1 cellular context compared by ENCODE assay signal in genomic region chr16:86563489-86564345, GRCh38.
A peak's percentile ranks its signal among the peaks of the same experiment; 100 is the strongest.
TF ChIP-seq lines count a peak whose summit lies in the region.

No MANE protein-coding gene starts in this region.

TF ChIP-seq in H1, 55 proteins besides CTCF, POLR2A, EP300 and RAD21:
- TF ChIP-seq ATF3 (IDR thresholded peaks at IDR 0.05; ENCODE audit: insufficient read depth, low read depth, low read length) (no peak), JUND (IDR thresholded peaks at IDR 0.05; ENCODE audit: low read length) (no peak; the same call in 1 of the 2 replicates), SIRT6 (IDR thresholded peaks at IDR 0.05; ENCODE audit: low read length) (no peak), CBX5 (IDR thresholded peaks at IDR 0.05; ENCODE audit: low read depth, low read length) (no peak), JUN (IDR thresholded peaks at IDR 0.05; ENCODE audit: low read depth, low read length) (no peak), HDAC2 (IDR thresholded peaks at IDR 0.05; ENCODE audit: borderline replicate concordance in 1 of 2, low read depth in 2 of 2, low read length in 2 of 2) (no peak), EZH2 (IDR thresholded peaks at IDR 0.05; ENCODE audit: low read depth, low read length, severe bottlenecking) (no peak), MAFK (IDR thresholded peaks at IDR 0.05; ENCODE audit: low read depth, low read length) (no peak), USF2 (IDR thresholded peaks at IDR 0.05; ENCODE audit: low read length) (no peak), TCF12 (IDR thresholded peaks at IDR 0.05; ENCODE audit: low read depth, low read length) (peak; percentile 89; the same call in 1 of the 2 replicates), CREB1 (IDR thresholded peaks at IDR 0.05) (peak; percentile 51; the same call in 1 of the 2 replicates), POU5F1 (IDR thresholded peaks at IDR 0.05; ENCODE audit: low read depth, low read length) (no peak), E2F6 (IDR thresholded peaks at IDR 0.05) (peak; percentile 47; the same call in 1 of the 2 replicates), CBX8 (IDR thresholded peaks at IDR 0.05; ENCODE audit: borderline replicate concordance, low read depth, low read length) (no peak), NRF1 (IDR thresholded peaks at IDR 0.05; ENCODE audit: low read depth, low read length) (no peak), GTF2F1 (IDR thresholded peaks at IDR 0.05; ENCODE audit: borderline replicate concordance, low read depth, low read length) (0 out of 2 replicates have a peak, but pooled peaks have one; percentile 22), RNF2 (IDR thresholded peaks at IDR 0.05; ENCODE audit: borderline replicate concordance, low read depth, low read length, missing control alignments, poor library complexity, severe bottlenecking) (no peak), EGR1 (IDR thresholded peaks at IDR 0.05; ENCODE audit: borderline replicate concordance, low read depth, low read length) (no peak), SIX5 (IDR thresholded peaks at IDR 0.05; ENCODE audit: low read depth, low read length) (no peak), PHF8 (conservative IDR thresholded peaks at IDR 0.05; ENCODE audit: low read depth, low read length) (no peak), SIN3A (conservative IDR thresholded peaks at IDR 0.05 in 1 of 2, IDR thresholded peaks at IDR 0.05 in 1 of 2; ENCODE audit: low read depth in 1 of 2, low read length in 2 of 2) (peak in 1 of 2 experiments; percentile 13; a peak in 1 of 4 replicates), SRF (IDR thresholded peaks at IDR 0.05; ENCODE audit: low read depth, low read length) (no peak), YY1 (IDR thresholded peaks at IDR 0.05; ENCODE audit: low read depth, low read length) (no peak), KDM5A (IDR thresholded peaks at IDR 0.05; ENCODE audit: low read length) (peak; percentile 37; the same call in 1 of the 2 replicates), TEAD4 (IDR thresholded peaks at IDR 0.05; ENCODE audit: low read depth, low read length) (0 out of 2 replicates have a peak, but pooled peaks have one; percentile 3), RFX5 (IDR thresholded peaks at IDR 0.05; ENCODE audit: borderline replicate concordance, low read depth, low read length) (no peak), TAF7 (optimal IDR thresholded peaks at IDR 0.05; ENCODE audit: borderline replicate concordance, low read depth, low read length) (no peak), BACH1 (IDR thresholded peaks at IDR 0.05; ENCODE audit: low read length) (peak; percentile 55; the same call in 1 of the 2 replicates), SP4 (IDR thresholded peaks at IDR 0.05; ENCODE audit: low read length) (no peak), CHD7 (IDR thresholded peaks at IDR 0.05; ENCODE audit: insufficient replicate concordance, low read length) (peak; percentile 20)
